8 cellular contexts compared by ENCODE assay signal in genomic region chr12:49088190-49088931, GRCh38. TPM values are rescaled to one million over a fixed set of nuclear protein-coding genes. Genes with fewer than 3 reads are reported as not detected.
DNase-seq lines count a peak whose midpoint lies in the region; ATAC-seq and TF ChIP-seq lines count a peak whose summit lies in the region.

No MANE protein-coding gene starts in this region.

- intact Hi-C loops in left ventricle myocardium superior (cut with micrococcal nuclease) = no loop called here

- no peak overlapping the region for H3K4me3 ChIP-seq in retinal pigment epithelial cell (ENCODE audit: low read length)

- DNase-seq in NCI-H146 treated with DMSO at 0.1 percent for 48 hours (lab: John Stamatoyannopoulos, UW; ENCODE audit: unreplicated experiment) = peak; percentile 92
- peak; percentile 96 for DNase-seq in SW480 (ENCODE audit: low spot score)
- peak; percentile 78 for DNase-seq in amniotic stem cell (lab: John Stamatoyannopoulos, UW)
- DNase-seq in left ventricle myocardium superior = peak; percentile 68
- DNase-seq in retinal pigment epithelial cell (ENCODE audit: low read depth) = peak; percentile 93

- TF ChIP-seq CTCF in GM12801 (IDR thresholded peaks at IDR 0.05; ENCODE audit: extremely low read depth, insufficient read length) (peak; percentile 94), retinal pigment epithelial cell (conservative IDR thresholded peaks at IDR 0.05; ENCODE audit: low read depth, low read length) (peak; percentile 92)

- ATAC-seq in HG02840 (IDR thresholded peaks at IDR 0.05; ENCODE audit: low FRiP score, unreplicated experiment) (peak; percentile 62), left ventricle myocardium superior (peak; percentile 94), GM21367 (IDR thresholded peaks at IDR 0.05; ENCODE audit: unreplicated experiment) (no peak)

RNA-seq across cellular contexts. Expression of gene DHH, which starts 6.2 kb away (rescaled TPM):
- total RNA-seq in left ventricle myocardium superior = 0.52 TPM

RNA-seq across cellular contexts. Expression of gene RHEBL1, which starts 18.6 kb away (rescaled TPM):
- 0.32 TPM for total RNA-seq in left ventricle myocardium superior

RNA-seq across cellular contexts. Expression of gene LMBR1L, which starts 22.3 kb away (rescaled TPM):
- 30.7 TPM for total RNA-seq in left ventricle myocardium superior

RNA-seq across cellular contexts. Expression of gene KMT2D, which starts 27.8 kb away (rescaled TPM):
- total RNA-seq in left ventricle myocardium superior = 43.8 TPM

RNA-seq across cellular contexts. Expression of gene TUBA1B, which starts 42.8 kb away (rescaled TPM):
- 329 TPM for total RNA-seq in left ventricle myocardium superior
